Comparison of ENCODE assay signal across 25 cellular contexts in the genomic region with DNA sequence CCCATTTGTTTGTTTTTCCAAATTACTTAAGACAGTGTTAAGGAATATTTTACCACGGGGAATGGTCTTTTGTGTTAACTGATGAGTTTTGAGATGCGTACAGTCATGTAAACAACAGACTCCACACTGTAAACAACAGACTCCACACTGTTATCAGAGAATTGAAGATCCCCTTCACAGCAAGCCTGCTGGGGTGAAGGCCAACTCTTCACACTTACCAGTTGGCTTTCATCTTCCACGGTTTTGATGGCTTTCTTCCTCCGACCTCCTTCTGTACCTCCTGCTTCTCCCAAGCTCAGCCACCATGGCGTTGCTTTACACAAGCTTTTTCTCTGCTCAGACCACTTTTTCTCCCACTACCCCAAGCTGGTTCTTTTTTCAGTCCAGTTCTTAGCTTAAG.
"Had no signal": no experiment of that assay in that cellular context is flagged by ENCODE, and none has a peak within 500 bp of the region (broad histone marks: within the 10 kb centered on the region; RNA-seq: fewer than 3 reads in every experiment).

No MANE protein-coding gene starts in this region.

- H3K27me3 ChIP-seq: dorsolateral prefrontal cortex, esophagus squamous epithelium, gastrocnemius medialis, left lung had no signal

- H3K79me2 ChIP-seq: hepatocyte had no signal

- H3K27ac ChIP-seq: coronary artery, dorsolateral prefrontal cortex, epithelial cell of prostate, esophagus squamous epithelium, gastrocnemius medialis, heart left ventricle, hepatocyte, left lung, lower lobe of right lung had no signal

- H3K27ac Mint-ChIP-seq: naive thymus-derived CD8-positive, alpha-beta T cell had no signal

- H3K4me3 ChIP-seq: coronary artery, dorsolateral prefrontal cortex, esophagus squamous epithelium, gastrocnemius medialis, heart left ventricle, hepatocyte, left lung, lower lobe of right lung had no signal

- H3K36me3 ChIP-seq: esophagus squamous epithelium, gastrocnemius medialis, heart left ventricle, left lung, lower lobe of right lung had no signal

- H3K4me3 Mint-ChIP-seq: naive thymus-derived CD8-positive, alpha-beta T cell had no signal

- H3K9me3 ChIP-seq: esophagus squamous epithelium, gastrocnemius medialis, heart left ventricle, left lung, lower lobe of right lung had no signal

- H3K4me2 ChIP-seq: hepatocyte had no signal

- H3K4me1 ChIP-seq: esophagus squamous epithelium, gastrocnemius medialis, heart left ventricle, left lung, lower lobe of right lung had no signal

- ATAC-seq: esophagus mucosa; gastrocnemius medialis; heart left ventricle; left cardiac atrium; left lung; left ventricle myocardium superior; lower lobe of right lung; naive thymus-derived CD8-positive, alpha-beta T cell had no signal

- H2AFZ ChIP-seq: hepatocyte had no signal

- DNase-seq: dermis blood vessel endothelial cell; dorsolateral prefrontal cortex; effector CD4-positive, alpha-beta T cell; effector memory CD4-positive, alpha-beta T cell; erythroblast; esophagus squamous epithelium; foreskin fibroblast; foreskin melanocyte; gastrocnemius medialis; heart left ventricle; hypothalamus; left cardiac atrium; left lung; left ventricle myocardium superior; lower lobe of right lung; mesenchymal stem cell; midbrain; naive thymus-derived CD8-positive, alpha-beta T cell had no signal

- FAIRE-seq: endometrium, islet of Langerhans, keratinocyte had no signal
